In the genomic region with DNA sequence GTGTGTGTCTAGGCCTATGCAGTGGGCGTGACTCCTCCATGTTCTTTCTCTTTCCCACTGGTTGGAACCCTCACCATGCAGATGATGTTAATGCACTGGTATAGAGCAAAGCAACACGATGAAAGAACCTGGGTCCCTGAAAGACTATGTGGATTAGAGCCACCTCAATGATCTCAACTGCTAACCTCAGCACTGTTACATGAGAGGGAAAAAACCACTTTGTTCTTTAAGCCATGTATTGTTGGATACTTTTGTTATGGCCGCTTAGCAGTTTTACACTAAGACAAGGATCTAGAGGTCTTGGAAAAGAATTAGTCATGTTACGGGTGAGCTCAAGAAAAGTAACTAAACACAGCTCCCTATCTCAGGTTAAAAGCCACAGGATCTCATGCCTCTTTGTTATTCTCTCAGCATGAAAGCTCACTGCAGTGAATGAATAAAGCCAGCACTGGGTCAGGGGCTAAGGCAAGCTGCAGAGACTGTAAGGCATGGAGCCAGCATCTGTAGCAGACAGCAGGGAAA, we compare ENCODE assay signal across 2 cellular contexts.
TF ChIP-seq lines count a peak whose summit lies in the region.

No MANE protein-coding gene starts in this region.

TF ChIP-seq in IMR-90, 13 proteins besides CTCF, POLR2A, EP300 and RAD21:
- TF ChIP-seq MAZ (IDR thresholded peaks at IDR 0.05; ENCODE audit: borderline replicate concordance, low read depth, low read length): no peak

TF ChIP-seq in H1, 55 proteins besides CTCF, POLR2A, EP300 and RAD21:
- TF ChIP-seq SP1 (IDR thresholded peaks at IDR 0.05; ENCODE audit: low read depth, low read length) (peak; percentile 74), JUN (IDR thresholded peaks at IDR 0.05; ENCODE audit: low read depth, low read length) (0 out of 2 replicates have a peak, but pooled peaks have one; percentile 3), CBX5 (IDR thresholded peaks at IDR 0.05; ENCODE audit: low read depth, low read length) (no peak), BRCA1 (IDR thresholded peaks at IDR 0.05; ENCODE audit: low read depth, low read length) (no peak), TAF1 (IDR thresholded peaks at IDR 0.05; ENCODE audit: low read depth, low read length) (no peak), TAF7 (optimal IDR thresholded peaks at IDR 0.05; ENCODE audit: borderline replicate concordance, low read depth, low read length) (no peak), RXRA (IDR thresholded peaks at IDR 0.05; ENCODE audit: insufficient read depth, low read depth, low read length) (0 out of 2 replicates have a peak, but pooled peaks have one; percentile 76), CHD7 (IDR thresholded peaks at IDR 0.05; ENCODE audit: insufficient replicate concordance, low read length) (peak; percentile 70), EGR1 (IDR thresholded peaks at IDR 0.05; ENCODE audit: borderline replicate concordance, low read depth, low read length) (peak; percentile 50; the same call in 1 of the 2 replicates), MAFK (IDR thresholded peaks at IDR 0.05; ENCODE audit: low read depth, low read length) (0 out of 2 replicates have a peak, but pooled peaks have one; percentile 12), KDM4A (IDR thresholded peaks at IDR 0.05; ENCODE audit: low read depth, low read length, severe bottlenecking) (no peak), POU5F1 (IDR thresholded peaks at IDR 0.05; ENCODE audit: low read depth, low read length) (peak; percentile 76; the same call in 1 of the 2 replicates), HDAC2 (IDR thresholded peaks at IDR 0.05; ENCODE audit: borderline replicate concordance in 1 of 2, low read depth in 2 of 2, low read length in 2 of 2) (0 out of 4 replicates have a peak, but pooled peaks of 1 of the 2 experiments have one; percentile 82), NANOG (IDR thresholded peaks at IDR 0.05; ENCODE audit: insufficient read depth, low read depth, low read length, poor library complexity, severe bottlenecking) (peak; percentile 69), ASH2L (IDR thresholded peaks at IDR 0.05; ENCODE audit: low read length) (peak; percentile 16), POLR2AphosphoS5 (IDR thresholded peaks at IDR 0.05; ENCODE audit: low read depth, low read length) (peak; percentile 86), TCF12 (IDR thresholded peaks at IDR 0.05; ENCODE audit: low read depth, low read length) (peak; percentile 94), MAX (IDR thresholded peaks at IDR 0.05) (0 out of 2 replicates have a peak, but pooled peaks have one; percentile 11), ATF2 (IDR thresholded peaks at IDR 0.05; ENCODE audit: low read length) (peak; percentile 78; the same call in 1 of the 2 replicates)
